Comparison of ENCODE assay signal across 14 cellular contexts in genomic region chr3:132083583-132084372, GRCh38. TPM values are rescaled to one million over a fixed set of nuclear protein-coding genes. Genes with fewer than 3 reads are reported as not detected.
A peak's percentile ranks its signal among the peaks of the same experiment; 100 is the strongest.
DNase-seq lines count a peak whose midpoint lies in the region; ATAC-seq, FAIRE-seq and TF ChIP-seq lines count a peak whose summit lies in the region.
"Had no signal": no experiment of that assay in that cellular context is flagged by ENCODE, and none has a peak within 500 bp of the region (broad histone marks: within the 10 kb centered on the region; RNA-seq: fewer than 3 reads in every experiment).

No MANE protein-coding gene starts in this region.

- no peaks in the 10 kb centered on the region for H3K27me3 ChIP-seq in breast epithelium
- no peaks in the 10 kb centered on the region for H3K27me3 ChIP-seq in effector memory CD4-positive, alpha-beta T cell (replicated peaks; ENCODE audit: control insufficient read depth, insufficient read depth, low read length, poor library complexity, severe bottlenecking)
- H3K27me3 ChIP-seq: transverse colon had no signal

- no peaks in the 10 kb centered on the region for H3K9me3 ChIP-seq in breast epithelium
- no peaks in the 10 kb centered on the region for H3K9me3 ChIP-seq in effector memory CD4-positive, alpha-beta T cell (ENCODE audit: control insufficient read depth, low read length)
- H3K9me3 ChIP-seq: prostate gland, transverse colon had no signal

- peak; percentile 69 for ATAC-seq in WTC11
- ATAC-seq in GM18498 (IDR thresholded peaks at IDR 0.05; ENCODE audit: unreplicated experiment): no peak

- no peak for TF ChIP-seq CTCF in MCF 10A (IDR thresholded peaks at IDR 0.05; ENCODE audit: unreplicated experiment)
- TF ChIP-seq CTCF in breast epithelium (IDR thresholded peaks at IDR 0.05): no peak
- no peak for TF ChIP-seq CTCF in WTC11 (IDR thresholded peaks at IDR 0.05)
- no peak for TF ChIP-seq CTCF in fibroblast of pulmonary artery (IDR thresholded peaks at IDR 0.05; ENCODE audit: low read length, missing control alignments)

- DNase-seq in MCF 10A (ENCODE audit: unreplicated experiment): peak; percentile 90
- DNase-seq in breast epithelium (ENCODE audit: low spot score in 2 of 2): no peak
- no peak for DNase-seq in WTC11 (ENCODE audit: low spot score)
- peak; percentile 93 for DNase-seq in fibroblast of pulmonary artery (ENCODE audit: low read depth)
- DNase-seq in urothelium cell line (ENCODE audit: low spot score): peak; percentile 43
- no peak for DNase-seq in SHP77 treated with DMSO at 0.1 percent for 48 hours (lab: John Stamatoyannopoulos, UW)
- DNase-seq in effector memory CD4-positive, alpha-beta T cell: no peak
- DNase-seq: activated CD4-positive, alpha-beta memory T cell treated with anti-CD3 and anti-CD28 coated beads for 36 hours; NCI-H1105 treated with DMSO at 0.1 percent for 48 hours; stimulated activated CD8-positive, alpha-beta memory T cell treated with anti-CD3 and anti-CD28 coated beads, Interleukin-4, amount 100 ng/mL, for 48 hours; transverse colon had no signal

- H3K27ac Mint-ChIP-seq in MCF 10A (ENCODE audit: low read depth, unreplicated experiment) (no peak overlapping the region), WTC11 (no peak overlapping the region)
- H3K27ac Mint-ChIP-seq: activated CD4-positive, alpha-beta memory T cell treated with anti-CD3 and anti-CD28 coated beads for 36 hours had no signal

- H3K27ac ChIP-seq in breast epithelium: no peak overlapping the region
- no peak overlapping the region for H3K27ac ChIP-seq in effector memory CD4-positive, alpha-beta T cell (ENCODE audit: insufficient read depth, low read length, poor library complexity, severe bottlenecking)
- H3K27ac ChIP-seq: prostate gland, transverse colon had no signal

- POLR2A ChIA-PET in MCF 10A (lab: Yijun Ruan, JAX): no interaction called here
- POLR2A ChIA-PET in WTC11 (lab: Charles Lee): no interaction called here

- H3K4me1 ChIP-seq in breast epithelium: no peaks in the 10 kb centered on the region
- H3K4me1 ChIP-seq in effector memory CD4-positive, alpha-beta T cell (ENCODE audit: control insufficient read depth, insufficient read depth, low read length, poor library complexity, severe bottlenecking): no peaks in the 10 kb centered on the region
- H3K4me1 ChIP-seq: prostate gland, transverse colon had no signal

- H3K36me3 ChIP-seq in breast epithelium: no peaks in the 10 kb centered on the region
- H3K36me3 ChIP-seq in effector memory CD4-positive, alpha-beta T cell (ENCODE audit: control insufficient read depth, insufficient read depth, low read length): no peaks in the 10 kb centered on the region
- H3K36me3 ChIP-seq: prostate gland, transverse colon had no signal

- no peaks in the 10 kb centered on the region for H3K36me3 Mint-ChIP-seq in MCF 10A (ENCODE audit: insufficient read depth, unreplicated experiment)
- H3K36me3 Mint-ChIP-seq in WTC11: no peaks in the 10 kb centered on the region
- H3K36me3 Mint-ChIP-seq: activated CD4-positive, alpha-beta memory T cell treated with anti-CD3 and anti-CD28 coated beads for 36 hours had no signal

- CTCF ChIA-PET in MCF 10A (lab: Yijun Ruan, JAX): interaction anchor here (0.6 to 2.4 kb wide), 6 partner anchors 10 to 1659 kb away, joined by 3 to 15 read pairs (median 4); no protein-coding TSS in a partner anchor
- CTCF ChIA-PET in WTC11 (lab: Charles Lee): no interaction called here

- no peak for TF ChIP-seq POLR2A in breast epithelium (IDR thresholded peaks at IDR 0.05)

- intact Hi-C loops in MCF 10A (cut with micrococcal nuclease): no loop called here
- intact Hi-C loops in breast epithelium (cut with DNase I; ENCODE audit: low total_unique reads): no loop called here

- H3K27me3 Mint-ChIP-seq in MCF 10A (ENCODE audit: insufficient read depth, unreplicated experiment) (no peaks in the 10 kb centered on the region), WTC11 (ENCODE audit: low read depth) (peaks cover 5% of the 10 kb centered on the region)
- H3K27me3 Mint-ChIP-seq: activated CD4-positive, alpha-beta memory T cell treated with anti-CD3 and anti-CD28 coated beads for 36 hours had no signal

- no peak for FAIRE-seq in urothelium cell line (lab: Jason Lieb, UNC)
- FAIRE-seq: A204.1 had no signal

- H3K9me3 Mint-ChIP-seq in MCF 10A (ENCODE audit: unreplicated experiment): no peaks in the 10 kb centered on the region
- no peaks in the 10 kb centered on the region for H3K9me3 Mint-ChIP-seq in WTC11
- H3K9me3 Mint-ChIP-seq: activated CD4-positive, alpha-beta memory T cell treated with anti-CD3 and anti-CD28 coated beads for 36 hours had no signal

- BruUV-seq in MCF 10A (replicated peaks; lab: Mats Ljungman, UMichigan): no TSS peak

- H3K4me1 Mint-ChIP-seq in MCF 10A (ENCODE audit: insufficient read depth, unreplicated experiment) (peaks cover 8% of the 10 kb centered on the region), WTC11 (peaks cover 21% of the 10 kb centered on the region)

- H3K4me3 ChIP-seq in breast epithelium (no peak overlapping the region), fibroblast of pulmonary artery (replicated peaks; ENCODE audit: low read depth, low read length) (no peak overlapping the region)
- H3K4me3 ChIP-seq in effector memory CD4-positive, alpha-beta T cell (ENCODE audit: insufficient read depth, low read depth, low read length, poor library complexity, severe bottlenecking): no peak overlapping the region
- H3K4me3 ChIP-seq: prostate gland, transverse colon had no signal

- H3K4me3 Mint-ChIP-seq in MCF 10A (ENCODE audit: unreplicated experiment) (no peak overlapping the region), WTC11 (no peak overlapping the region)
- H3K4me3 Mint-ChIP-seq: activated CD4-positive, alpha-beta memory T cell treated with anti-CD3 and anti-CD28 coated beads for 36 hours had no signal

TF ChIP-seq in WTC11, 78 proteins besides CTCF, POLR2A, EP300 and RAD21 (continues in another document):
- TF ChIP-seq FOXP1 (CRISPR knock-in tag; IDR thresholded peaks at IDR 0.05; ENCODE audit: borderline replicate concordance) (no peak), STAT6 (CRISPR knock-in tag; conservative IDR thresholded peaks at IDR 0.05; ENCODE audit: low read depth) (no peak), MYBL2 (CRISPR knock-in tag; IDR thresholded peaks at IDR 0.05) (no peak), JAZF1 (CRISPR knock-in tag; IDR thresholded peaks at IDR 0.05) (no peak), KAT7 (CRISPR knock-in tag; IDR thresholded peaks at IDR 0.05; ENCODE audit: borderline replicate concordance) (no peak), ZNF138 (CRISPR knock-in tag; conservative IDR thresholded peaks at IDR 0.05) (no peak), NFE2L1 (CRISPR knock-in tag; IDR thresholded peaks at IDR 0.05) (no peak), NR1H2 (CRISPR knock-in tag; IDR thresholded peaks at IDR 0.05) (no peak), ZNF281 (CRISPR knock-in tag; IDR thresholded peaks at IDR 0.05) (no peak), TEAD1 (CRISPR knock-in tag; IDR thresholded peaks at IDR 0.05) (no peak), GTF2I (CRISPR knock-in tag; conservative IDR thresholded peaks at IDR 0.05) (no peak), PRRX2 (CRISPR knock-in tag; IDR thresholded peaks at IDR 0.05) (no peak)

RNA-seq across cellular contexts. Expression of gene CPNE4, which starts 49.0 kb away (rescaled TPM):
- total RNA-seq in MCF 10A (2022) (not detected in 2 replicates), breast epithelium (under 1 TPM in 1 of 3 donors, not detected in 2; 0.16 TPM), WTC11 (2021) (1.7 to 2.6 TPM (median 2.4 TPM) in 3 replicates)
- total RNA-seq: activated CD4-positive, alpha-beta memory T cell treated with anti-CD3 and anti-CD28 coated beads for 36 hours had no signal

Comparison
In these comparisons a context has a peak if more than half of its experiments do, and no peak if none do; other contexts are left out.
1. DNase-seq: peak in MCF 10A (single experiment), fibroblast of pulmonary artery (single experiment) and urothelium cell line (single experiment); none in breast epithelium (0 of 2), WTC11 (single experiment), SHP77 treated with DMSO at 0.1 percent for 48 hours (single experiment) and effector memory CD4-positive, alpha-beta T cell (0 of 3).